In the genomic region with DNA sequence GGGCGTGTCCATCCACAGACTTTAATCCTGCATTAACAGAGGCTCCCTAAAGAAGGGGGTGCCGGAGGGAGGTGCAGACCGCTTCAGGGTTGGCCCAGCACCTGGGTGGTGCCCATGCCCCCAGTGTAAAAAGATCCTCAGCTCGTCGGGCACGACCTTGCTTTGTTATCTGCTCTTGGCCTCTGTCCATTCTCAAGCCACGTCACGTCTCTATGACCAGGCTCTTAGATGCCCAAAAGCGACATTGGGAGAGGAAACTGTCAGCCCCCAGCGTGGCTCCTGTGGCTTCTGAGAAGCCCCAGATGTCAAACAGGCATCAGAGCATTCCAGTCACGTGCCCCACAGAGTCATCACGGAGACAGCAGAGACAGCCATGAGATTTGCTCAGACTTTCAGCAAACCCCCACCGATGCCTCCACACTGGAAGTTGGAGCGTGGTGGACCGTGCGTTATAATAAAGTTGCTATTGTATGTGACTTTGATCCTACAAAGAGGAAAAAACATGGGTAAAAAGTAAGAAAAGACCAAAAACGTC, we compare ENCODE assay signal across 15 cellular contexts. TPM values are rescaled to one million over a fixed set of nuclear protein-coding genes. Genes with fewer than 3 reads are reported as not detected.
DNase-seq lines count a peak whose midpoint lies in the region; ATAC-seq and TF ChIP-seq lines count a peak whose summit lies in the region.
"Had no signal": no experiment of that assay in that cellular context is flagged by ENCODE, and none has a peak within 500 bp of the region (broad histone marks: within the 10 kb centered on the region; RNA-seq: fewer than 3 reads in every experiment).

No MANE protein-coding gene starts in this region.

- H3K27ac Mint-ChIP-seq in stimulated activated effector memory CD8-positive, alpha-beta T cell treated with anti-CD3 and anti-CD28 coated beads, Interleukin-12 subunit alpha, Interleukin-12 subunit beta, amount 100 ng/mL, for 72 hours: no peak overlapping the region
- H3K27ac Mint-ChIP-seq: B cell; CD4-positive, alpha-beta T cell; GM23338 had no signal

- no peak for TF ChIP-seq POLR2A in gastrocnemius medialis (IDR thresholded peaks at IDR 0.05)

- peak; percentile 27 for DNase-seq in Right ventricle myocardium inferior (ENCODE audit: missing footprints)
- DNase-seq in left ventricle myocardium superior: no peak
- DNase-seq in cerebellar cortex (ENCODE audit: low spot score): peak; percentile 9
- DNase-seq in A673 (ENCODE audit: low spot score): no peak
- DNase-seq in stimulated activated effector memory CD8-positive, alpha-beta T cell treated with anti-CD3 and anti-CD28 coated beads, Interleukin-12 subunit alpha, Interleukin-12 subunit beta, amount 100 ng/mL, for 72 hours (ENCODE audit: low spot score in 2 of 2): no peak
- no peak for DNase-seq in gastrocnemius medialis
- DNase-seq: 8988T; Caco-2; CD4-positive, alpha-beta T cell; H9; KBM-7 had no signal

- intact Hi-C loops in Right ventricle myocardium inferior (cut with DNase I) (no loop called here), left ventricle myocardium superior (cut with micrococcal nuclease) (no loop called here), A673 (cut with micrococcal nuclease; ENCODE audit: unreplicated experiment) (no loop called here), gastrocnemius medialis (cut with DNase I; ENCODE audit: low total_unique reads) (no loop called here)

- H3K27ac ChIP-seq in A673 (ENCODE audit: low read depth, low read length, poor library complexity, severe bottlenecking): no peak overlapping the region
- no peak overlapping the region for H3K27ac ChIP-seq in gastrocnemius medialis
- H3K27ac ChIP-seq: C4-2B had no signal

- ATAC-seq in Right ventricle myocardium inferior (peak; percentile 23), left ventricle myocardium superior (no peak), gastrocnemius medialis (no peak)
- ATAC-seq in stimulated activated effector memory CD8-positive, alpha-beta T cell treated with anti-CD3 and anti-CD28 coated beads, Interleukin-12 subunit alpha, Interleukin-12 subunit beta, amount 100 ng/mL, for 72 hours: no peak
- ATAC-seq: GM23338 had no signal

- H3K36me3 ChIP-seq in A673 (ENCODE audit: insufficient read depth, low read length, poor library complexity, severe bottlenecking) (no peaks in the 10 kb centered on the region), gastrocnemius medialis (no peaks in the 10 kb centered on the region)

- in situ Hi-C loops in gastrocnemius medialis (cut with MboI; ENCODE audit: low sequenced_read_pairs in 4 of 4): no loop called here

- no peak overlapping the region for H3K4me3 ChIP-seq in A673 (ENCODE audit: low read depth, low read length, poor library complexity, severe bottlenecking)
- no peak overlapping the region for H3K4me3 ChIP-seq in gastrocnemius medialis
- H3K4me3 ChIP-seq: GM23338 had no signal

- POLR2A ChIA-PET in A673 (lab: Charles Lee; ENCODE audit: low non-redundant PET): no interaction called here

- no peak for TF ChIP-seq RAD21 in Ishikawa (IDR thresholded peaks at IDR 0.05; ENCODE audit: low read depth)

- H3K36me3 Mint-ChIP-seq in stimulated activated effector memory CD8-positive, alpha-beta T cell treated with anti-CD3 and anti-CD28 coated beads, Interleukin-12 subunit alpha, Interleukin-12 subunit beta, amount 100 ng/mL, for 72 hours: no peaks in the 10 kb centered on the region

- H3K9me3 ChIP-seq in A673 (ENCODE audit: low read depth, low read length, poor library complexity, severe bottlenecking) (peaks cover 4% of the 10 kb centered on the region), gastrocnemius medialis (no peaks in the 10 kb centered on the region)
- H3K9me3 ChIP-seq: Caco-2 had no signal

- BruUV-seq in A673 (replicated peaks; lab: Mats Ljungman, UMichigan): no TSS peak

- no peak for TF ChIP-seq CTCF in A673 (conservative IDR thresholded peaks at IDR 0.05; ENCODE audit: low read depth, low read length)
- no peak for TF ChIP-seq CTCF in gastrocnemius medialis (IDR thresholded peaks at IDR 0.05 in 4 of 5, conservative IDR thresholded peaks at IDR 0.05 in 1 of 5)

- H3K9me3 Mint-ChIP-seq in stimulated activated effector memory CD8-positive, alpha-beta T cell treated with anti-CD3 and anti-CD28 coated beads, Interleukin-12 subunit alpha, Interleukin-12 subunit beta, amount 100 ng/mL, for 72 hours: no peaks in the 10 kb centered on the region

- no peaks in the 10 kb centered on the region for H3K4me1 Mint-ChIP-seq in stimulated activated effector memory CD8-positive, alpha-beta T cell treated with anti-CD3 and anti-CD28 coated beads, Interleukin-12 subunit alpha, Interleukin-12 subunit beta, amount 100 ng/mL, for 72 hours

- H3K27me3 ChIP-seq in A673 (replicated peaks; ENCODE audit: insufficient read depth, low read depth, low read length, poor library complexity) (no peaks in the 10 kb centered on the region), gastrocnemius medialis (peaks cover 0 to under 1% (median 0%) of the 10 kb centered on the region in 3 donors)

- H3K4me1 ChIP-seq in A673 (ENCODE audit: insufficient read depth, low read length, poor library complexity, severe bottlenecking): no peaks in the 10 kb centered on the region
- H3K4me1 ChIP-seq in gastrocnemius medialis: no peaks in the 10 kb centered on the region

- no peak for TF ChIP-seq EP300 in Ishikawa (IDR thresholded peaks at IDR 0.05; ENCODE audit: borderline replicate concordance)

- CTCF ChIA-PET in A673 (lab: Charles Lee): no interaction called here

- H3K4me3 Mint-ChIP-seq in stimulated activated effector memory CD8-positive, alpha-beta T cell treated with anti-CD3 and anti-CD28 coated beads, Interleukin-12 subunit alpha, Interleukin-12 subunit beta, amount 100 ng/mL, for 72 hours: no peak overlapping the region
- H3K4me3 Mint-ChIP-seq: B cell; CD4-positive, alpha-beta T cell; GM23338; H9 had no signal

TF ChIP-seq in Ishikawa, 13 proteins besides CTCF, POLR2A, EP300 and RAD21:
- TF ChIP-seq ZBTB7A (IDR thresholded peaks at IDR 0.05; ENCODE audit: low read depth): no peak
- TF ChIP-seq TEAD4 (IDR thresholded peaks at IDR 0.05): no peak
- TF ChIP-seq, protein P1, sequence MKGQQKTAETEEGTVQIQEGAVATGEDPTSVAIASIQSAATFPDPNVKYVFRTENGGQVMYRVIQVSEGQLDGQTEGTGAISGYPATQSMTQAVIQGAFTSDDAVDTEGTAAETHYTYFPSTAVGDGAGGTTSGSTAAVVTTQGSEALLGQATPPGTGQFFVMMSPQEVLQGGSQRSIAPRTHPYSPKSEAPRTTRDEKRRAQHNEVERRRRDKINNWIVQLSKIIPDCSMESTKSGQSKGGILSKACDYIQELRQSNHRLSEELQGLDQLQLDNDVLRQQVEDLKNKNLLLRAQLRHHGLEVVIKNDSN (IDR thresholded peaks at IDR 0.05): peak; percentile 14; the same call in 1 of the 2 replicates
TF ChIP-seq in Ishikawa: peak in this region for 1.

RNA-seq across cellular contexts. Expression of a gene that starts 55.5 kb away (rescaled TPM):
- 1.6 TPM for total RNA-seq in Right ventricle myocardium inferior
- 1.3 TPM for total RNA-seq in left ventricle myocardium superior
- total RNA-seq in A673 (2021): 0.11 TPM in 2 replicates
- total RNA-seq in gastrocnemius medialis: under 1 TPM; 0.66 to 0.85 (median 0.81) TPM

Comparison
In these comparisons a context has a peak if more than half of its experiments do, and no peak if none do; other contexts are left out.
1. DNase-seq: peak in Right ventricle myocardium inferior (single experiment) and cerebellar cortex (single experiment); none in left ventricle myocardium superior (single experiment), A673 (single experiment), stimulated activated effector memory CD8-positive, alpha-beta T cell treated with anti-CD3 and anti-CD28 coated beads, Interleukin-12 subunit alpha, Interleukin-12 subunit beta, amount 100 ng/mL, for 72 hours (0 of 2) and gastrocnemius medialis (0 of 2).